14 cellular contexts compared by ENCODE assay signal in genomic region chr14:72801841-72802587, GRCh38.
DNase-seq lines count a peak whose midpoint lies in the region; ATAC-seq and TF ChIP-seq lines count a peak whose summit lies in the region.
"Had no signal": no experiment of that assay in that cellular context is flagged by ENCODE, and none has a peak within 500 bp of the region (broad histone marks: within the 10 kb centered on the region; RNA-seq: fewer than 3 reads in every experiment).

No MANE protein-coding gene starts in this region.

- WGBS in lower leg skin, 2 donors: 85 to 87% methylated on average over 5 of the region's 5 CpGs

- peaks cover 16% of the 10 kb centered on the region for H3K4me1 Mint-ChIP-seq in activated CD4-positive, alpha-beta T cell treated with anti-CD3 and anti-CD28 coated beads, Interleukin-2, amount 10 ng/mL, durations not matched to agents 24 days and 14 days
- peaks cover 13% of the 10 kb centered on the region for H3K4me1 Mint-ChIP-seq in activated CD4-positive, alpha-beta T cell treated with anti-CD3 and anti-CD28 coated beads, Interleukin-2, amount 10 ng/mL, durations not matched to agents 7 days and 5 days

- H3K27ac ChIP-seq in RWPE2 (ENCODE audit: poor library complexity, severe bottlenecking): peak overlapping the region; percentile 70
- H3K27ac ChIP-seq: tibial nerve had no signal

- TF ChIP-seq POLR2A in lower leg skin (IDR thresholded peaks at IDR 0.05): no peak

- no peaks in the 10 kb centered on the region for H3K27me3 Mint-ChIP-seq in activated CD4-positive, alpha-beta T cell treated with anti-CD3 and anti-CD28 coated beads, Interleukin-2, amount 10 ng/mL, durations not matched to agents 24 days and 14 days
- no peaks in the 10 kb centered on the region for H3K27me3 Mint-ChIP-seq in activated CD4-positive, alpha-beta T cell treated with anti-CD3 and anti-CD28 coated beads, Interleukin-2, amount 10 ng/mL, durations not matched to agents 7 days and 5 days

- intact Hi-C loops in activated CD4-positive, alpha-beta T cell treated with anti-CD3 and anti-CD28 coated beads, Interleukin-2, amount 10 ng/mL, durations not matched to agents 24 days and 14 days (cut with micrococcal nuclease): no loop called here
- intact Hi-C loops in lower leg skin (cut with DNase I; ENCODE audit: low total_unique reads): no loop called here

- H3K9me3 ChIP-seq in RWPE2 (ENCODE audit: severe bottlenecking): no peaks in the 10 kb centered on the region
- H3K9me3 ChIP-seq: tibial nerve had no signal

- ATAC-seq in RWPE2 (ENCODE audit: low read depth) (peak; percentile 58), GM18873 (IDR thresholded peaks at IDR 0.05; ENCODE audit: low FRiP score, unreplicated experiment) (no peak), esophagus mucosa (no peak)

- peaks cover 8% of the 10 kb centered on the region for H3K9me3 Mint-ChIP-seq in activated CD4-positive, alpha-beta T cell treated with anti-CD3 and anti-CD28 coated beads, Interleukin-2, amount 10 ng/mL, durations not matched to agents 24 days and 14 days
- no peaks in the 10 kb centered on the region for H3K9me3 Mint-ChIP-seq in activated CD4-positive, alpha-beta T cell treated with anti-CD3 and anti-CD28 coated beads, Interleukin-2, amount 10 ng/mL, durations not matched to agents 7 days and 5 days
- H3K9me3 Mint-ChIP-seq: CD8-positive, alpha-beta memory T cell; T-cell had no signal

- no peak overlapping the region for H3K4me3 Mint-ChIP-seq in activated CD4-positive, alpha-beta T cell treated with anti-CD3 and anti-CD28 coated beads, Interleukin-2, amount 10 ng/mL, durations not matched to agents 24 days and 14 days
- no peak overlapping the region for H3K4me3 Mint-ChIP-seq in activated CD4-positive, alpha-beta T cell treated with anti-CD3 and anti-CD28 coated beads, Interleukin-2, amount 10 ng/mL, durations not matched to agents 7 days and 5 days
- H3K4me3 Mint-ChIP-seq: T-cell had no signal

- H3K4me3 ChIP-seq in RWPE2 (ENCODE audit: severe bottlenecking): no peak overlapping the region
- no peak overlapping the region for H3K4me3 ChIP-seq in fibroblast of the aortic adventitia (ENCODE audit: low read depth, low read length)
- no peak overlapping the region for H3K4me3 ChIP-seq in lower leg skin (ENCODE audit: low read depth, poor library complexity, severe bottlenecking)
- H3K4me3 ChIP-seq: tibial nerve had no signal

- H3K36me3 Mint-ChIP-seq in activated CD4-positive, alpha-beta T cell treated with anti-CD3 and anti-CD28 coated beads, Interleukin-2, amount 10 ng/mL, durations not matched to agents 24 days and 14 days (ENCODE audit: low read depth): peaks cover 3% of the 10 kb centered on the region
- H3K36me3 Mint-ChIP-seq in activated CD4-positive, alpha-beta T cell treated with anti-CD3 and anti-CD28 coated beads, Interleukin-2, amount 10 ng/mL, durations not matched to agents 7 days and 5 days (ENCODE audit: low read depth): no peaks in the 10 kb centered on the region

- peak overlapping the region; percentile 85 for H3K27ac Mint-ChIP-seq in activated CD4-positive, alpha-beta T cell treated with anti-CD3 and anti-CD28 coated beads, Interleukin-2, amount 10 ng/mL, durations not matched to agents 24 days and 14 days
- no peak overlapping the region for H3K27ac Mint-ChIP-seq in activated CD4-positive, alpha-beta T cell treated with anti-CD3 and anti-CD28 coated beads, Interleukin-2, amount 10 ng/mL, durations not matched to agents 7 days and 5 days
- H3K27ac Mint-ChIP-seq: T-cell had no signal

- no peak for TF ChIP-seq CTCF in RWPE2 (IDR thresholded peaks at IDR 0.05; ENCODE audit: poor library complexity, severe bottlenecking)
- TF ChIP-seq CTCF in fibroblast of the aortic adventitia (IDR thresholded peaks at IDR 0.05; ENCODE audit: insufficient read depth, low read length): no peak
- TF ChIP-seq CTCF in lower leg skin (IDR thresholded peaks at IDR 0.05): no peak

- peaks cover 16% of the 10 kb centered on the region for H3K4me1 ChIP-seq in RWPE2 (ENCODE audit: insufficient read depth, poor library complexity, severe bottlenecking)
- H3K4me1 ChIP-seq: tibial nerve had no signal

- no peaks in the 10 kb centered on the region for H3K36me3 ChIP-seq in RWPE2 (ENCODE audit: low read depth)
- H3K36me3 ChIP-seq: tibial nerve had no signal

- no peak for DNase-seq in activated CD4-positive, alpha-beta T cell treated with anti-CD3 and anti-CD28 coated beads, Interleukin-2, amount 10 ng/mL, durations not matched to agents 24 days and 14 days
- no peak for DNase-seq in activated CD4-positive, alpha-beta T cell treated with anti-CD3 and anti-CD28 coated beads, Interleukin-2, amount 10 ng/mL, durations not matched to agents 7 days and 5 days
- no peak for DNase-seq in RWPE2 (ENCODE audit: low spot score)
- DNase-seq in fibroblast of the aortic adventitia (ENCODE audit: low read depth): peak; percentile 12
- peak; percentile 58 for DNase-seq in renal cortical epithelial cell (ENCODE audit: low read depth)
- no peak for DNase-seq in lower leg skin (ENCODE audit: low spot score in 2 of 2)
- DNase-seq: 8988T; activated CD4-positive, alpha-beta T cell treated with anti-CD3 and anti-CD28 coated beads for 1 hour; CD8-positive, alpha-beta memory T cell; stimulated activated CD4-positive, alpha-beta T cell treated with anti-CD3 and anti-CD28 coated beads, Interleukin-15, amount 100 ng/mL, for 24 hours; T-cell had no signal

- CTCF ChIA-PET in activated CD4-positive, alpha-beta T cell treated with anti-CD3 and anti-CD28 coated beads, Interleukin-2, amount 10 ng/mL, durations not matched to agents 7 days and 5 days (lab: Charles Lee): interaction anchor here (1.2 kb wide), 1 partner anchor 15 kb away, joined by 3 read pairs; no protein-coding TSS in a partner anchor

- no peaks in the 10 kb centered on the region for H3K27me3 ChIP-seq in RWPE2 (ENCODE audit: insufficient read depth, poor library complexity, severe bottlenecking)
- H3K27me3 ChIP-seq: tibial nerve had no signal

- POLR2A ChIA-PET in activated CD4-positive, alpha-beta T cell treated with anti-CD3 and anti-CD28 coated beads, Interleukin-2, amount 10 ng/mL, durations not matched to agents 7 days and 5 days (lab: Charles Lee): no interaction called here

Comparison
In these comparisons a context has a peak if more than half of its experiments do, and no peak if none do; other contexts are left out.
1. DNase-seq: peak in fibroblast of the aortic adventitia (single experiment) and renal cortical epithelial cell (single experiment); none in activated CD4-positive, alpha-beta T cell treated with anti-CD3 and anti-CD28 coated beads, Interleukin-2, amount 10 ng/mL, durations not matched to agents 24 days and 14 days (single experiment), activated CD4-positive, alpha-beta T cell treated with anti-CD3 and anti-CD28 coated beads, Interleukin-2, amount 10 ng/mL, durations not matched to agents 7 days and 5 days (single experiment), RWPE2 (single experiment) and lower leg skin (0 of 2).